In the genomic region with DNA sequence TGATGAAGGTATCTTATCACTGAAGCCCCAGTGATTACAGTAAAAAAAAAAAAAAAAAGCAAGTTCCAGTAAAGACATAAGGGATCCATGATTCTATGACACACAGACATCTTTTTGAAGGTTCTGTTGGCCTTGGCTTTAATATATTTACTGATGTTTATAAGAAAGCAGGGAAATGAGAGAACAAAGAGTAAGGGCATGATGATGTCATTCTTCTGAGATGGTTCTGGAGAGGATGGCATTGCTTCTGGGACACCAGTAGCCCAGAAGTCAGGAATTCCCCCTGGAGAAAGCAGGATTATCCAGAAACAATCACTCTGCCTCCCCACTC, we compare ENCODE assay signal across 1 cellular context.
A peak's percentile ranks its signal among the peaks of the same experiment; 100 is the strongest.
TF ChIP-seq lines count a peak whose summit lies in the region.

No MANE protein-coding gene starts in this region.

TF ChIP-seq in GM12878, 131 proteins besides CTCF, POLR2A, EP300 and RAD21:
- TF ChIP-seq IKZF1 (conservative IDR thresholded peaks at IDR 0.05) (no peak), BACH1 (IDR thresholded peaks at IDR 0.05; ENCODE audit: borderline replicate concordance) (no peak), LARP7 (IDR thresholded peaks at IDR 0.05) (no peak), ATF7 (IDR thresholded peaks at IDR 0.05; ENCODE audit: low read depth) (peak; percentile 70), EED (IDR thresholded peaks at IDR 0.05; ENCODE audit: low read depth) (peak; percentile 86), TBL1XR1 (IDR thresholded peaks at IDR 0.05; ENCODE audit: low read depth, low read length) (no peak), PAX8 (IDR thresholded peaks at IDR 0.05) (no peak), POLR2AphosphoS5 (IDR thresholded peaks at IDR 0.05; ENCODE audit: low read length) (peak; percentile 39; the same call in 1 of the 2 replicates), HDAC6 (IDR thresholded peaks at IDR 0.05; ENCODE audit: unreplicated experiment) (no peak), NBN (IDR thresholded peaks at IDR 0.05) (no peak), ZNF24 (IDR thresholded peaks at IDR 0.05) (no peak), HCFC1 (IDR thresholded peaks at IDR 0.05; ENCODE audit: low read length) (no peak), ZBTB40 (IDR thresholded peaks at IDR 0.05; ENCODE audit: borderline replicate concordance) (no peak)
- TF ChIP-seq, protein P1, sequence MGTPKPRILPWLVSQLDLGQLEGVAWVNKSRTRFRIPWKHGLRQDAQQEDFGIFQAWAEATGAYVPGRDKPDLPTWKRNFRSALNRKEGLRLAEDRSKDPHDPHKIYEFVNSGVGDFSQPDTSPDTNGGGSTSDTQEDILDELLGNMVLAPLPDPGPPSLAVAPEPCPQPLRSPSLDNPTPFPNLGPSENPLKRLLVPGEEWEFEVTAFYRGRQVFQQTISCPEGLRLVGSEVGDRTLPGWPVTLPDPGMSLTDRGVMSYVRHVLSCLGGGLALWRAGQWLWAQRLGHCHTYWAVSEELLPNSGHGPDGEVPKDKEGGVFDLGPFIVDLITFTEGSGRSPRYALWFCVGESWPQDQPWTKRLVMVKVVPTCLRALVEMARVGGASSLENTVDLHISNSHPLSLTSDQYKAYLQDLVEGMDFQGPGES (IDR thresholded peaks at IDR 0.05), result no peak
- TF ChIP-seq, protein P2, sequence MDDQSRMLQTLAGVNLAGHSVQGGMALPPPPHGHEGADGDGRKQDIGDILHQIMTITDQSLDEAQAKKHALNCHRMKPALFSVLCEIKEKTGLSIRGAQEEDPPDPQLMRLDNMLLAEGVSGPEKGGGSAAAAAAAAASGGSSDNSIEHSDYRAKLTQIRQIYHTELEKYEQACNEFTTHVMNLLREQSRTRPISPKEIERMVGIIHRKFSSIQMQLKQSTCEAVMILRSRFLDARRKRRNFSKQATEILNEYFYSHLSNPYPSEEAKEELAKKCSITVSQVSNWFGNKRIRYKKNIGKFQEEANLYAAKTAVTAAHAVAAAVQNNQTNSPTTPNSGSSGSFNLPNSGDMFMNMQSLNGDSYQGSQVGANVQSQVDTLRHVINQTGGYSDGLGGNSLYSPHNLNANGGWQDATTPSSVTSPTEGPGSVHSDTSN (IDR thresholded peaks at IDR 0.05; ENCODE audit: insufficient replicate concordance, low read depth, low read length), result no peak
